Comparison of ENCODE assay signal across 1 cellular context in genomic region chr4:40933272-40934053, GRCh38.
TF ChIP-seq lines count a peak whose summit lies in the region.

No MANE protein-coding gene starts in this region.

TF ChIP-seq in H1, 55 proteins besides CTCF, POLR2A, EP300 and RAD21:
- TF ChIP-seq HDAC2 (IDR thresholded peaks at IDR 0.05; ENCODE audit: borderline replicate concordance in 1 of 2, low read depth in 2 of 2, low read length in 2 of 2): no peak
- TF ChIP-seq GTF2F1 (IDR thresholded peaks at IDR 0.05; ENCODE audit: borderline replicate concordance, low read depth, low read length): no peak
- no peak for TF ChIP-seq ASH2L (IDR thresholded peaks at IDR 0.05; ENCODE audit: low read length)
- no peak for TF ChIP-seq CHD2 (IDR thresholded peaks at IDR 0.05; ENCODE audit: low read length)
- no peak for TF ChIP-seq TAF1 (IDR thresholded peaks at IDR 0.05; ENCODE audit: low read depth, low read length)
- TF ChIP-seq TAF7 (optimal IDR thresholded peaks at IDR 0.05; ENCODE audit: borderline replicate concordance, low read depth, low read length): no peak
- TF ChIP-seq CEBPB (IDR thresholded peaks at IDR 0.05; ENCODE audit: low read depth, low read length): no peak
- TF ChIP-seq KDM5A (IDR thresholded peaks at IDR 0.05; ENCODE audit: low read length): no peak
- TF ChIP-seq EGR1 (IDR thresholded peaks at IDR 0.05; ENCODE audit: borderline replicate concordance, low read depth, low read length): no peak
- no peak for TF ChIP-seq CBX8 (IDR thresholded peaks at IDR 0.05; ENCODE audit: borderline replicate concordance, low read depth, low read length)
- TF ChIP-seq SIN3A (conservative IDR thresholded peaks at IDR 0.05 in 1 of 2, IDR thresholded peaks at IDR 0.05 in 1 of 2; ENCODE audit: low read depth in 1 of 2, low read length in 2 of 2): no peak
- TF ChIP-seq FOSL1 (IDR thresholded peaks at IDR 0.05; ENCODE audit: insufficient read depth, low read depth, low read length): no peak
- no peak for TF ChIP-seq ATF3 (IDR thresholded peaks at IDR 0.05; ENCODE audit: insufficient read depth, low read depth, low read length)
- no peak for TF ChIP-seq RXRA (IDR thresholded peaks at IDR 0.05; ENCODE audit: insufficient read depth, low read depth, low read length)
